In genomic region chr20:20078041-20078440, GRCh38 we compare ENCODE assay signal across 2 cellular contexts.
TF ChIP-seq lines count a peak whose summit lies in the region.

No MANE protein-coding gene starts in this region.

TF ChIP-seq in A549, 52 proteins besides CTCF, POLR2A, EP300 and RAD21 (continued from another document):
- TF ChIP-seq E2F6 (IDR thresholded peaks at IDR 0.05; ENCODE audit: borderline replicate concordance, low read depth) = no peak
- TF ChIP-seq HEYL (CRISPR knock-in tag; IDR thresholded peaks at IDR 0.05) = no peak
- TF ChIP-seq SMC3 (IDR thresholded peaks at IDR 0.05) = no peak
- TF ChIP-seq SREBF2 (IDR thresholded peaks at IDR 0.05) = no peak
- TF ChIP-seq JUNB (IDR thresholded peaks at IDR 0.05) = no peak
- no peak for TF ChIP-seq ATOH8 (CRISPR knock-in tag; IDR thresholded peaks at IDR 0.05; ENCODE audit: low read depth)
- TF ChIP-seq HMGXB4 (CRISPR knock-in tag; IDR thresholded peaks at IDR 0.05; ENCODE audit: borderline replicate concordance) = no peak
- no peak for TF ChIP-seq CHD2 (IDR thresholded peaks at IDR 0.05; ENCODE audit: low read length, partially characterized antibody)
- no peak for TF ChIP-seq ZNF302 (CRISPR knock-in tag; IDR thresholded peaks at IDR 0.05)
- no peak for TF ChIP-seq NPAS2 (CRISPR knock-in tag; IDR thresholded peaks at IDR 0.05; ENCODE audit: borderline replicate concordance)
- TF ChIP-seq MAFK (IDR thresholded peaks at IDR 0.05; ENCODE audit: partially characterized antibody) = no peak
- TF ChIP-seq RFX5 (IDR thresholded peaks at IDR 0.05) = no peak

TF ChIP-seq in GM23338, 12 proteins besides CTCF, POLR2A, EP300 and RAD21 (continued from another document):
- TF ChIP-seq REST (IDR thresholded peaks at IDR 0.05; ENCODE audit: unreplicated experiment) (no peak), JUNB (IDR thresholded peaks at IDR 0.05; ENCODE audit: unreplicated experiment) (no peak)
